Comparison of ENCODE assay signal across 8 cellular contexts in genomic region chr12:120012067-120012621, GRCh38. TPM values are rescaled to one million over a fixed set of nuclear protein-coding genes. Genes with fewer than 3 reads are reported as not detected.
DNase-seq lines count a peak whose midpoint lies in the region; ATAC-seq, FAIRE-seq and TF ChIP-seq lines count a peak whose summit lies in the region.

No MANE protein-coding gene starts in this region.

- no peak overlapping the region for H3K4me3 Mint-ChIP-seq in natural killer cell
- no peak overlapping the region for H3K4me3 Mint-ChIP-seq in mesothelial cell of epicardium

- H3K36me3 ChIP-seq in kidney (ENCODE audit: control insufficient read depth in 1 of 2, insufficient read depth in 2 of 2, low read length in 2 of 2) = peaks cover 0 to 12% of the 10 kb centered on the region in 2 donors

- H3K9me3 Mint-ChIP-seq in natural killer cell (no peaks in the 10 kb centered on the region), mesothelial cell of epicardium (peaks cover 5% of the 10 kb centered on the region)

- no peaks in the 10 kb centered on the region for H3K4me1 ChIP-seq in kidney (ENCODE audit: control insufficient read depth in 1 of 2, insufficient read depth in 1 of 2, low read depth in 1 of 2, low read length in 2 of 2)

- no peaks in the 10 kb centered on the region for H3K36me3 Mint-ChIP-seq in natural killer cell
- peaks cover 4% of the 10 kb centered on the region for H3K36me3 Mint-ChIP-seq in mesothelial cell of epicardium

- H3K4me1 Mint-ChIP-seq in natural killer cell = peaks cover 37 to 42% of the 10 kb centered on the region in 2 donors
- H3K4me1 Mint-ChIP-seq in mesothelial cell of epicardium = no peaks in the 10 kb centered on the region

- TF ChIP-seq CTCF in natural killer cell (IDR thresholded peaks at IDR 0.05) (no peak), mesothelial cell of epicardium (IDR thresholded peaks at IDR 0.05; ENCODE audit: unreplicated experiment) (no peak), kidney (IDR thresholded peaks at IDR 0.05; ENCODE audit: borderline replicate concordance, extremely low read depth, insufficient read depth) (no peak)

- FAIRE-seq in kidney (lab: Jason Lieb, UNC) = no peak

- peak; percentile 1 for DNase-seq in NK-92 (lab: John Stamatoyannopoulos, UW; ENCODE audit: unreplicated experiment)
- DNase-seq in activated T-helper 9 cell treated with anti-CD3 and anti-CD28 coated beads, Interleukin-2, amount 50 U/mL, for 16 hours (ENCODE audit: low read depth) = peak; percentile 60
- peak; percentile 19 for DNase-seq in natural killer cell
- DNase-seq in mesothelial cell of epicardium (ENCODE audit: low spot score in 2 of 2, unreplicated experiment in 2 of 2) = no peak
- no peak for DNase-seq in NCI-H446 (lab: John Stamatoyannopoulos, UW)
- no peak for DNase-seq in kidney

- H3K27me3 Mint-ChIP-seq in natural killer cell (ENCODE audit: low read depth in 2 of 2) (no peaks in the 10 kb centered on the region), mesothelial cell of epicardium (ENCODE audit: low read depth) (peaks cover 1% of the 10 kb centered on the region)

- no peak overlapping the region for H3K9ac ChIP-seq in kidney (ENCODE audit: low read length in 2 of 2)

- H3K27ac Mint-ChIP-seq in natural killer cell (peak overlapping the region; percentile 82 to 89), mesothelial cell of epicardium (no peak overlapping the region)

- intact Hi-C loops in natural killer cell (cut with micrococcal nuclease) = no loop called here
- intact Hi-C loops in kidney (cut with DNase I) = no loop called here

- ATAC-seq in GM18861 (IDR thresholded peaks at IDR 0.05; ENCODE audit: unreplicated experiment) (peak; percentile 72), HG02571 (IDR thresholded peaks at IDR 0.05; ENCODE audit: unreplicated experiment) (peak; percentile 89), natural killer cell (peak; percentile 55 to 63 (median 59))

- no peak overlapping the region for H3K27ac ChIP-seq in kidney (ENCODE audit: low read depth in 2 of 2, low read length in 2 of 2)

- no peaks in the 10 kb centered on the region for H3K9me3 ChIP-seq in kidney (ENCODE audit: control insufficient read depth in 1 of 2, low read length in 2 of 2)

- no peak overlapping the region for H3K4me3 ChIP-seq in kidney (ENCODE audit: low read length in 2 of 2)

RNA-seq across cellular contexts. Expression of gene BICDL1, which starts 23.1 kb away (rescaled TPM):
- total RNA-seq in natural killer cell = 10 to 100 TPM; 29.3 to 37.1 (median 34.3) TPM
- total RNA-seq in mesothelial cell of epicardium = 38.8 to 41.5 TPM (median 40.1 TPM) in 3 replicates
- total RNA-seq in kidney = 101 TPM
- polyA plus RNA-seq in kidney (ENCODE audit: insufficient read depth, low read depth, low replicate concordance) = 60.5 TPM

Comparison
In these comparisons a context has a peak if more than half of its experiments do, and no peak if none do; other contexts are left out.
1. DNase-seq: peak in NK-92 (single experiment), activated T-helper 9 cell treated with anti-CD3 and anti-CD28 coated beads, Interleukin-2, amount 50 U/mL, for 16 hours (single experiment) and natural killer cell (single experiment); none in mesothelial cell of epicardium (0 of 2), NCI-H446 (0 of 2) and kidney (single experiment).
2. Peak in every context shown above with its lines, with median percentiles within 50 percentile points of each other: ATAC-seq.